ENCODE assay signal across 1 cellular context in the genomic region with DNA sequence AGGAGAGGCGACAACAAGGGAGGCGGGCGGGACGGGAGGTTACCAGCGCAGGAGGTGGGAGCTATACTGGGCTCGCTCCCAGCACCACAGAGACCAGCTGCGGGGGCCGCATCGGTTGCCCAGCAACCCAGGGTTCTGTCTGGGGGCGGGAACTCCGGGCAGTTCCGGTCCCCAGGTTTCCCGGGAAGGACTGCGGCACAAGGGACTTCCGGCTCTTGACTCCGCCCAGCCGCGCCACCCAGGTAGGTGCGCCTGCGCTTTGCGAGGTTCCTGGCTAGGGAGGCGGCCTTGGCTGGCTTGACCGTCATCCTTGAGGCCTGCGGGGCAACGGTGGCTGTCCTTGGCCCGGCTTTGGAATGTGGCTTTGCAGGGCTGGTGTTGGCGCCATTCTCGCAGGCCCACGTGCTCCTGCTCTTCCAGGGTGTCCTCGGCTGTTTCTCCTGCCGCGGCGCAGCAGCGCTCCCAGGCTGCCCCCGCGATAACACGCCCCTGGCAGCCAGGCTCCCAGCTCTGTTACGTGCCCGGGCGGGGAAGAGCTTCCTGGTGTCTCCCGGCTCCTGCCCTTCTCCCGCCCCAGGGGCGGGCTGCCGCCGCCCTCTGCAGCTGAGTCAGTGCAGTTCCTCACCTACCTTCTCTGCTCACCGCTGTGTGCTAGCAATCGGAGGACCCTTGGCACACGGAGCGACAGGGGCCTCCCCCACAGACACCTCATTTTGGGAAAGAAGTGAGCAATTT.
TF ChIP-seq lines count a peak whose summit lies in the region.

A gene with protein sequence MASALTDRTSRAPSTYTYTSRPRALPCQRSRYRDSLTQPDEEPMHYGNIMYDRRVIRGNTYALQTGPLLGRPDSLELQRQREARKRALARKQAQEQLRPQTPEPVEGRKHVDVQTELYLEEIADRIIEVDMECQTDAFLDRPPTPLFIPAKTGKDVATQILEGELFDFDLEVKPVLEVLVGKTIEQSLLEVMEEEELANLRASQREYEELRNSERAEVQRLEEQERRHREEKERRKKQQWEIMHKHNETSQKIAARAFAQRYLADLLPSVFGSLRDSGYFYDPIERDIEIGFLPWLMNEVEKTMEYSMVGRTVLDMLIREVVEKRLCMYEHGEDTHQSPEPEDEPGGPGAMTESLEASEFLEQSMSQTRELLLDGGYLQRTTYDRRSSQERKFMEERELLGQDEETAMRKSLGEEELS (minus strand): TSS at position 534 of the 735 bp plus-strand sequence. CDS start 652 bp downstream, outside the sequence.

TF ChIP-seq in HepG2, 621 proteins besides CTCF, POLR2A, EP300 and RAD21 (continued from another document and continues in another):
- TF ChIP-seq, protein P1, sequence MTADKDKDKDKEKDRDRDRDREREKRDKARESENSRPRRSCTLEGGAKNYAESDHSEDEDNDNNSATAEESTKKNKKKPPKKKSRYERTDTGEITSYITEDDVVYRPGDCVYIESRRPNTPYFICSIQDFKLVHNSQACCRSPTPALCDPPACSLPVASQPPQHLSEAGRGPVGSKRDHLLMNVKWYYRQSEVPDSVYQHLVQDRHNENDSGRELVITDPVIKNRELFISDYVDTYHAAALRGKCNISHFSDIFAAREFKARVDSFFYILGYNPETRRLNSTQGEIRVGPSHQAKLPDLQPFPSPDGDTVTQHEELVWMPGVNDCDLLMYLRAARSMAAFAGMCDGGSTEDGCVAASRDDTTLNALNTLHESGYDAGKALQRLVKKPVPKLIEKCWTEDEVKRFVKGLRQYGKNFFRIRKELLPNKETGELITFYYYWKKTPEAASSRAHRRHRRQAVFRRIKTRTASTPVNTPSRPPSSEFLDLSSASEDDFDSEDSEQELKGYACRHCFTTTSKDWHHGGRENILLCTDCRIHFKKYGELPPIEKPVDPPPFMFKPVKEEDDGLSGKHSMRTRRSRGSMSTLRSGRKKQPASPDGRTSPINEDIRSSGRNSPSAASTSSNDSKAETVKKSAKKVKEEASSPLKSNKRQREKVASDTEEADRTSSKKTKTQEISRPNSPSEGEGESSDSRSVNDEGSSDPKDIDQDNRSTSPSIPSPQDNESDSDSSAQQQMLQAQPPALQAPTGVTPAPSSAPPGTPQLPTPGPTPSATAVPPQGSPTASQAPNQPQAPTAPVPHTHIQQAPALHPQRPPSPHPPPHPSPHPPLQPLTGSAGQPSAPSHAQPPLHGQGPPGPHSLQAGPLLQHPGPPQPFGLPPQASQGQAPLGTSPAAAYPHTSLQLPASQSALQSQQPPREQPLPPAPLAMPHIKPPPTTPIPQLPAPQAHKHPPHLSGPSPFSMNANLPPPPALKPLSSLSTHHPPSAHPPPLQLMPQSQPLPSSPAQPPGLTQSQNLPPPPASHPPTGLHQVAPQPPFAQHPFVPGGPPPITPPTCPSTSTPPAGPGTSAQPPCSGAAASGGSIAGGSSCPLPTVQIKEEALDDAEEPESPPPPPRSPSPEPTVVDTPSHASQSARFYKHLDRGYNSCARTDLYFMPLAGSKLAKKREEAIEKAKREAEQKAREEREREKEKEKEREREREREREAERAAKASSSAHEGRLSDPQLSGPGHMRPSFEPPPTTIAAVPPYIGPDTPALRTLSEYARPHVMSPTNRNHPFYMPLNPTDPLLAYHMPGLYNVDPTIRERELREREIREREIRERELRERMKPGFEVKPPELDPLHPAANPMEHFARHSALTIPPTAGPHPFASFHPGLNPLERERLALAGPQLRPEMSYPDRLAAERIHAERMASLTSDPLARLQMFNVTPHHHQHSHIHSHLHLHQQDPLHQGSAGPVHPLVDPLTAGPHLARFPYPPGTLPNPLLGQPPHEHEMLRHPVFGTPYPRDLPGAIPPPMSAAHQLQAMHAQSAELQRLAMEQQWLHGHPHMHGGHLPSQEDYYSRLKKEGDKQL (CRISPR knock-in tag; IDR thresholded peaks at IDR 0.05; ENCODE audit: low read depth): 0 out of 2 replicates have a peak, but pooled peaks have one; percentile 27
- TF ChIP-seq TRIM22 (IDR thresholded peaks at IDR 0.05) (no peak), ZNF274 (CRISPR knock-in tag; IDR thresholded peaks at IDR 0.05) (peak; percentile 96), ZNF263 (CRISPR knock-in tag; IDR thresholded peaks at IDR 0.05) (peak; percentile 87), E2F2 (CRISPR knock-in tag; IDR thresholded peaks at IDR 0.05; ENCODE audit: borderline replicate concordance) (peak; percentile 92; the same call in 1 of the 2 replicates), ZFY (CRISPR knock-in tag; IDR thresholded peaks at IDR 0.05) (peak; percentile 100), PAX8 (CRISPR knock-in tag; IDR thresholded peaks at IDR 0.05; ENCODE audit: borderline replicate concordance) (peak; percentile 81; the same call in 1 of the 2 replicates), SNAI1 (CRISPR knock-in tag; IDR thresholded peaks at IDR 0.05; ENCODE audit: borderline replicate concordance) (peak; percentile 98), NKX3-1 (CRISPR knock-in tag; IDR thresholded peaks at IDR 0.05) (peak; percentile 97), PRDM10 (CRISPR knock-in tag; IDR thresholded peaks at IDR 0.05; ENCODE audit: low read depth) (no peak), ZNF136 (CRISPR knock-in tag; IDR thresholded peaks at IDR 0.05; ENCODE audit: low read depth) (peak; percentile 96), ARNTL (CRISPR knock-in tag; IDR thresholded peaks at IDR 0.05) (peak; percentile 87), ZBTB37 (CRISPR knock-in tag; IDR thresholded peaks at IDR 0.05) (peak; percentile 82; the same call in 1 of the 2 replicates), SMARCE1 (IDR thresholded peaks at IDR 0.05; ENCODE audit: borderline replicate concordance) (no peak), ELF4 (CRISPR knock-in tag; IDR thresholded peaks at IDR 0.05; ENCODE audit: borderline replicate concordance) (peak; percentile 99), ZNF350 (CRISPR knock-in tag; IDR thresholded peaks at IDR 0.05; ENCODE audit: borderline replicate concordance, low read depth) (peak; percentile 100), HOMEZ (CRISPR knock-in tag; IDR thresholded peaks at IDR 0.05; ENCODE audit: low read depth) (no peak; the same call in 1 of the 2 replicates), RFX1 (IDR thresholded peaks at IDR 0.05) (peak; percentile 90), RFXAP (CRISPR knock-in tag; IDR thresholded peaks at IDR 0.05; ENCODE audit: borderline replicate concordance) (peak; percentile 86; the same call in 1 of the 2 replicates), ZNF773 (CRISPR knock-in tag; IDR thresholded peaks at IDR 0.05; ENCODE audit: borderline replicate concordance) (peak; percentile 87; the same call in 1 of the 2 replicates), SMYD3 (CRISPR knock-in tag; IDR thresholded peaks at IDR 0.05) (peak; percentile 98), HNRNPH1 (optimal IDR thresholded peaks at IDR 0.05; ENCODE audit: low read depth, low read length) (no peak), DMTF1 (CRISPR knock-in tag; IDR thresholded peaks at IDR 0.05) (0 out of 2 replicates have a peak, but pooled peaks have one; percentile 75), ZNF766 (CRISPR knock-in tag; IDR thresholded peaks at IDR 0.05; ENCODE audit: borderline replicate concordance) (peak; percentile 96), ZNF317 (CRISPR knock-in tag; IDR thresholded peaks at IDR 0.05) (peak; percentile 94)
- TF ChIP-seq, protein P2, sequence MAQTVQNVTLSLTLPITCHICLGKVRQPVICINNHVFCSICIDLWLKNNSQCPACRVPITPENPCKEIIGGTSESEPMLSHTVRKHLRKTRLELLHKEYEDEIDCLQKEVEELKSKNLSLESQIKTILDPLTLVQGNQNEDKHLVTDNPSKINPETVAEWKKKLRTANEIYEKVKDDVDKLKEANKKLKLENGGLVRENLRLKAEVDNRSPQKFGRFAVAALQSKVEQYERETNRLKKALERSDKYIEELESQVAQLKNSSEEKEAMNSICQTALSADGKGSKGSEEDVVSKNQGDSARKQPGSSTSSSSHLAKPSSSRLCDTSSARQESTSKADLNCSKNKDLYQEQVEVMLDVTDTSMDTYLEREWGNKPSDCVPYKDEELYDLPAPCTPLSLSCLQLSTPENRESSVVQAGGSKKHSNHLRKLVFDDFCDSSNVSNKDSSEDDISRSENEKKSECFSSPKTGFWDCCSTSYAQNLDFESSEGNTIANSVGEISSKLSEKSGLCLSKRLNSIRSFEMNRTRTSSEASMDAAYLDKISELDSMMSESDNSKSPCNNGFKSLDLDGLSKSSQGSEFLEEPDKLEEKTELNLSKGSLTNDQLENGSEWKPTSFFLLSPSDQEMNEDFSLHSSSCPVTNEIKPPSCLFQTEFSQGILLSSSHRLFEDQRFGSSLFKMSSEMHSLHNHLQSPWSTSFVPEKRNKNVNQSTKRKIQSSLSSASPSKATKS (CRISPR knock-in tag; IDR thresholded peaks at IDR 0.05): peak; percentile 89; the same call in 1 of the 2 replicates
- TF ChIP-seq, protein P3, sequence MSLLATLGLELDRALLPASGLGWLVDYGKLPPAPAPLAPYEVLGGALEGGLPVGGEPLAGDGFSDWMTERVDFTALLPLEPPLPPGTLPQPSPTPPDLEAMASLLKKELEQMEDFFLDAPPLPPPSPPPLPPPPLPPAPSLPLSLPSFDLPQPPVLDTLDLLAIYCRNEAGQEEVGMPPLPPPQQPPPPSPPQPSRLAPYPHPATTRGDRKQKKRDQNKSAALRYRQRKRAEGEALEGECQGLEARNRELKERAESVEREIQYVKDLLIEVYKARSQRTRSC (CRISPR knock-in tag; IDR thresholded peaks at IDR 0.05; ENCODE audit: low read depth): peak; percentile 95; the same call in 1 of the 2 replicates
